In the genomic region with DNA sequence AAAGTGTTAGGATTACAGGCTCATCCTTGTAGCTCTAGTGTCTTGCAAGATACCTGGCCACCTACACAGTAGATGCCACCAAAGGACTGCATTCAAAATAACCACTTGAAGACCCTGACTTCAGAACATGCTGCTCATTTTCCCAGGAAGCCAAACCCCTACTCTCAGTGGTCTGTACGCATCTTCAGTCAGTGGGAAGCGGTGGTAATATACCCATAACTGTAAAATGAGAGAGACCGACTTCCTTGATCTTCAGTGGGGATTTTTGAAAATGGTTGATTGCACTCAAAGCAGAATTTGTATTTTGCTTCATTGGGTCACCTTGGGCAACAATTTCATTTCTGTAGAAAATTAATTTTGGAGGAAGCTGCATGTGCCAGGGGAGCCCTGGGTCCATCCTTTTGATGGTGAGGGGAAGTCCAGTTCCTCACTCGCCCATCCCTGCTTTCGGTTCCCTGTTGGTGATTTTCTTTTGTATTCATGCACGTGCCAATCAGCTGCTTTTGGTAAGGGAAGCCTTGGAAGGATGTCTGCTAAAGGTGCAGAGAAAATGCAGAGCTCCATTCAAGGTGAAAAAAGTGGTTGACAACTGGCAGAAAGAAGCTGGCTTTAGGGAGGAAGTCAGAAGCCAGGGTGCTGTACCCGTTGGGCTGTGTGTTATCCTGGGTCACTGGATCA, we compare ENCODE assay signal across 1 cellular context.
TF ChIP-seq lines count a peak whose summit lies in the region.

No MANE protein-coding gene starts in this region.

TF ChIP-seq in GM12878, 131 proteins besides CTCF, POLR2A, EP300 and RAD21:
- TF ChIP-seq SPI1 (IDR thresholded peaks at IDR 0.05; ENCODE audit: borderline replicate concordance, insufficient read depth, low read depth, low read length) (peak; percentile 48), MTA2 (IDR thresholded peaks at IDR 0.05; ENCODE audit: low read depth) (peak; percentile 41; the same call in 1 of the 2 replicates), IKZF1 (conservative IDR thresholded peaks at IDR 0.05) (peak; percentile 59), EED (IDR thresholded peaks at IDR 0.05; ENCODE audit: low read depth) (peak; percentile 85), DPF2 (IDR thresholded peaks at IDR 0.05) (0 out of 2 replicates have a peak, but pooled peaks have one; percentile 43), IKZF2 (IDR thresholded peaks at IDR 0.05) (peak; percentile 77 to 81), BHLHE40 (IDR thresholded peaks at IDR 0.05; ENCODE audit: borderline replicate concordance in 1 of 2, low read depth in 2 of 2, low read length in 1 of 2) (peak; percentile 88 to 97)
- TF ChIP-seq, protein P1, sequence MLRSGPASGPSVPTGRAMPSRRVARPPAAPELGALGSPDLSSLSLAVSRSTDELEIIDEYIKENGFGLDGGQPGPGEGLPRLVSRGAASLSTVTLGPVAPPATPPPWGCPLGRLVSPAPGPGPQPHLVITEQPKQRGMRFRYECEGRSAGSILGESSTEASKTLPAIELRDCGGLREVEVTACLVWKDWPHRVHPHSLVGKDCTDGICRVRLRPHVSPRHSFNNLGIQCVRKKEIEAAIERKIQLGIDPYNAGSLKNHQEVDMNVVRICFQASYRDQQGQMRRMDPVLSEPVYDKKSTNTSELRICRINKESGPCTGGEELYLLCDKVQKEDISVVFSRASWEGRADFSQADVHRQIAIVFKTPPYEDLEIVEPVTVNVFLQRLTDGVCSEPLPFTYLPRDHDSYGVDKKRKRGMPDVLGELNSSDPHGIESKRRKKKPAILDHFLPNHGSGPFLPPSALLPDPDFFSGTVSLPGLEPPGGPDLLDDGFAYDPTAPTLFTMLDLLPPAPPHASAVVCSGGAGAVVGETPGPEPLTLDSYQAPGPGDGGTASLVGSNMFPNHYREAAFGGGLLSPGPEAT (IDR thresholded peaks at IDR 0.05; ENCODE audit: low read depth): peak; percentile 35; the same call in 1 of the 2 replicates
- TF ChIP-seq, protein P2, sequence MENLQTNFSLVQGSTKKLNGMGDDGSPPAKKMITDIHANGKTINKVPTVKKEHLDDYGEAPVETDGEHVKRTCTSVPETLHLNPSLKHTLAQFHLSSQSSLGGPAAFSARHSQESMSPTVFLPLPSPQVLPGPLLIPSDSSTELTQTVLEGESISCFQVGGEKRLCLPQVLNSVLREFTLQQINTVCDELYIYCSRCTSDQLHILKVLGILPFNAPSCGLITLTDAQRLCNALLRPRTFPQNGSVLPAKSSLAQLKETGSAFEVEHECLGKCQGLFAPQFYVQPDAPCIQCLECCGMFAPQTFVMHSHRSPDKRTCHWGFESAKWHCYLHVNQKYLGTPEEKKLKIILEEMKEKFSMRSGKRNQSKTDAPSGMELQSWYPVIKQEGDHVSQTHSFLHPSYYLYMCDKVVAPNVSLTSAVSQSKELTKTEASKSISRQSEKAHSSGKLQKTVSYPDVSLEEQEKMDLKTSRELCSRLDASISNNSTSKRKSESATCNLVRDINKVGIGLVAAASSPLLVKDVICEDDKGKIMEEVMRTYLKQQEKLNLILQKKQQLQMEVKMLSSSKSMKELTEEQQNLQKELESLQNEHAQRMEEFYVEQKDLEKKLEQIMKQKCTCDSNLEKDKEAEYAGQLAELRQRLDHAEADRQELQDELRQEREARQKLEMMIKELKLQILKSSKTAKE (IDR thresholded peaks at IDR 0.05; ENCODE audit: low read depth, poor library complexity, severe bottlenecking): peak; percentile 25
